In genomic region chr5:4191024-4191423, GRCh38 we compare ENCODE assay signal across 17 cellular contexts.
DNase-seq lines count a peak whose midpoint lies in the region; ATAC-seq and TF ChIP-seq lines count a peak whose summit lies in the region.
"Had no signal": no experiment of that assay in that cellular context is flagged by ENCODE, and none has a peak within 500 bp of the region (broad histone marks: within the 10 kb centered on the region; RNA-seq: fewer than 3 reads in every experiment).

No MANE protein-coding gene starts in this region.

- H3K9me2 ChIP-seq in Loucy (replicated peaks; ENCODE audit: low read depth, low read length) (no peaks in the 10 kb centered on the region), Karpas-422 (replicated peaks; ENCODE audit: insufficient read depth, low read length) (no peaks in the 10 kb centered on the region)

- H3K4me3 Mint-ChIP-seq in activated CD4-positive, alpha-beta T cell treated with anti-CD3 and anti-CD28 coated beads, Interleukin-2, amount 10 ng/mL, durations not matched to agents 24 days and 14 days, result no peak overlapping the region
- H3K4me3 Mint-ChIP-seq: activated B cell treated with CpG ODN at 0.5 μM for 24 hours; CD4-positive, CD25-positive, alpha-beta regulatory T cell; endodermal cell; nephron; T-helper 2 cell treated with Interferon-gamma antibody and Interleukin-4, amounts not matched to agents 5 μg/mL and 100 μg/mL, for 36 hours had no signal

- H4K20me1 ChIP-seq in Loucy (ENCODE audit: insufficient read depth, low read length, poor library complexity, severe bottlenecking) (no peaks in the 10 kb centered on the region), Karpas-422 (ENCODE audit: insufficient read depth, low read depth, low read length) (no peaks in the 10 kb centered on the region), osteoblast (ENCODE audit: insufficient read depth, low read length) (no peaks in the 10 kb centered on the region)

- no peak overlapping the region for H3K27ac Mint-ChIP-seq in activated CD4-positive, alpha-beta T cell treated with anti-CD3 and anti-CD28 coated beads, Interleukin-2, amount 10 ng/mL, durations not matched to agents 24 days and 14 days
- H3K27ac Mint-ChIP-seq: activated B cell treated with CpG ODN at 0.5 μM for 24 hours; CD4-positive, CD25-positive, alpha-beta regulatory T cell; endodermal cell; nephron; T-helper 2 cell treated with Interferon-gamma antibody and Interleukin-4, amounts not matched to agents 5 μg/mL and 100 μg/mL, for 36 hours had no signal

- H3K27me3 ChIP-seq in Loucy (ENCODE audit: insufficient read depth, low read length, poor library complexity, severe bottlenecking) (no peaks in the 10 kb centered on the region), Karpas-422 (ENCODE audit: low read length) (no peaks in the 10 kb centered on the region), osteoblast (ENCODE audit: insufficient read depth, low read length) (no peaks in the 10 kb centered on the region)
- H3K27me3 ChIP-seq: colonic mucosa had no signal

- H3K4me1 ChIP-seq in Loucy (ENCODE audit: insufficient read depth, low read length, poor library complexity, severe bottlenecking) (peaks cover 4% of the 10 kb centered on the region), Karpas-422 (ENCODE audit: low read length) (no peaks in the 10 kb centered on the region), osteoblast (ENCODE audit: insufficient read depth, low read length) (no peaks in the 10 kb centered on the region)
- H3K4me1 ChIP-seq: colonic mucosa had no signal

- H3K36me3 Mint-ChIP-seq in activated CD4-positive, alpha-beta T cell treated with anti-CD3 and anti-CD28 coated beads, Interleukin-2, amount 10 ng/mL, durations not matched to agents 24 days and 14 days (ENCODE audit: low read depth), result no peaks in the 10 kb centered on the region
- H3K36me3 Mint-ChIP-seq: CD4-positive, CD25-positive, alpha-beta regulatory T cell had no signal

- no peaks in the 10 kb centered on the region for H3K4me1 Mint-ChIP-seq in activated CD4-positive, alpha-beta T cell treated with anti-CD3 and anti-CD28 coated beads, Interleukin-2, amount 10 ng/mL, durations not matched to agents 24 days and 14 days
- H3K4me1 Mint-ChIP-seq: activated B cell treated with CpG ODN at 0.5 μM for 24 hours, nephron had no signal

- H3F3A ChIP-seq in Loucy (ENCODE audit: low read depth), result peaks cover 3% of the 10 kb centered on the region; the same call in 1 of the 2 replicates

- TF ChIP-seq CTCF in Loucy (conservative IDR thresholded peaks at IDR 0.05; ENCODE audit: low read length) (no peak), osteoblast (IDR thresholded peaks at IDR 0.05; ENCODE audit: extremely low read depth, low read depth, low read length) (no peak)

- H3K9ac ChIP-seq in Loucy (ENCODE audit: low read depth, low read length, poor library complexity, severe bottlenecking), result no peak overlapping the region
- H3K9ac ChIP-seq in Karpas-422 (ENCODE audit: low read length), result no peak overlapping the region

- H3K9me3 ChIP-seq in Loucy (ENCODE audit: insufficient read depth, low read depth, low read length), result no peaks in the 10 kb centered on the region
- peaks cover 6% of the 10 kb centered on the region; the same call in 1 of the 2 replicates for H3K9me3 ChIP-seq in Karpas-422 (ENCODE audit: low read length)
- H3K9me3 ChIP-seq in osteoblast (ENCODE audit: low read depth, low read length), result no peaks in the 10 kb centered on the region

- no peaks in the 10 kb centered on the region for H3K27me3 Mint-ChIP-seq in activated CD4-positive, alpha-beta T cell treated with anti-CD3 and anti-CD28 coated beads, Interleukin-2, amount 10 ng/mL, durations not matched to agents 24 days and 14 days
- H3K27me3 Mint-ChIP-seq: activated B cell treated with CpG ODN at 0.5 μM for 24 hours; CD4-positive, CD25-positive, alpha-beta regulatory T cell had no signal

- intact Hi-C loops in activated CD4-positive, alpha-beta T cell treated with anti-CD3 and anti-CD28 coated beads, Interleukin-2, amount 10 ng/mL, durations not matched to agents 24 days and 14 days (cut with micrococcal nuclease), result no loop called here
- intact Hi-C loops in sciatic nerve (cut with DNase I), result no loop called here

- H3K4me3 ChIP-seq in Loucy (ENCODE audit: low read length, poor library complexity, severe bottlenecking), result no peak overlapping the region
- no peak overlapping the region for H3K4me3 ChIP-seq in Karpas-422 (ENCODE audit: low read length)
- H3K4me3 ChIP-seq in osteoblast (ENCODE audit: insufficient read depth, low read length), result no peak overlapping the region
- H3K4me3 ChIP-seq: colonic mucosa had no signal

- DNase-seq in activated CD4-positive, alpha-beta T cell treated with anti-CD3 and anti-CD28 coated beads, Interleukin-2, amount 10 ng/mL, durations not matched to agents 24 days and 14 days, result peak; percentile 64
- no peak for DNase-seq in activated CD4-positive, alpha-beta T cell treated with anti-CD3 and anti-CD28 coated beads for 1 hour
- peak; percentile 33 for DNase-seq in NOMO-1 treated with dmso at 0.1 percent for 144 hours (lab: John Stamatoyannopoulos, UW; ENCODE audit: unreplicated experiment)
- peak; percentile 67 for DNase-seq in left kidney (ENCODE audit: low read depth, low spot score)
- no peak for DNase-seq in sciatic nerve (ENCODE audit: low spot score)
- DNase-seq in Karpas-422, result no peak
- no peak for DNase-seq in osteoblast (ENCODE audit: insufficient read length, low spot score, missing footprints)
- DNase-seq: activated B cell treated with CpG ODN at 0.5 μM for 24 hours, colonic mucosa, GDM1, NCI-H1436 treated with DMSO at 0.1 percent for 48 hours, NCI-H345 had no signal

- no peak overlapping the region for H3K4me2 ChIP-seq in Loucy (ENCODE audit: low read depth, low read length, poor library complexity, severe bottlenecking)
- no peak overlapping the region for H3K4me2 ChIP-seq in Karpas-422 (ENCODE audit: low read depth, low read length, poor library complexity, severe bottlenecking)
- H3K4me2 ChIP-seq in osteoblast (ENCODE audit: insufficient read depth, low read length), result no peak overlapping the region

- H2AFZ ChIP-seq in Loucy (ENCODE audit: low read length), result peak overlapping the region; percentile 57; the same call in 1 of the 2 replicates
- H2AFZ ChIP-seq in Karpas-422 (ENCODE audit: low read length), result no peak overlapping the region
- no peak overlapping the region for H2AFZ ChIP-seq in osteoblast (ENCODE audit: low read length)

- H3K27ac ChIP-seq in Karpas-422 (ENCODE audit: low read length) (no peak overlapping the region), osteoblast (ENCODE audit: low read depth, low read length) (no peak overlapping the region)
- H3K27ac ChIP-seq: colonic mucosa had no signal

- H3K79me2 ChIP-seq in Loucy (ENCODE audit: insufficient read depth, low read length) (no peaks in the 10 kb centered on the region), Karpas-422 (ENCODE audit: low read length) (no peaks in the 10 kb centered on the region), osteoblast (ENCODE audit: insufficient read depth, low read length) (no peaks in the 10 kb centered on the region)

- no peak for ATAC-seq in sciatic nerve

- no peaks in the 10 kb centered on the region for H3K9me3 Mint-ChIP-seq in activated CD4-positive, alpha-beta T cell treated with anti-CD3 and anti-CD28 coated beads, Interleukin-2, amount 10 ng/mL, durations not matched to agents 24 days and 14 days
- H3K9me3 Mint-ChIP-seq: activated B cell treated with CpG ODN at 0.5 μM for 24 hours; T-helper 2 cell treated with Interferon-gamma antibody and Interleukin-4, amounts not matched to agents 5 μg/mL and 100 μg/mL, for 36 hours had no signal

- H3K36me3 ChIP-seq in Loucy (ENCODE audit: insufficient read depth, low read length) (no peaks in the 10 kb centered on the region), Karpas-422 (ENCODE audit: insufficient read depth, low read length) (no peaks in the 10 kb centered on the region), osteoblast (ENCODE audit: insufficient read depth, low read length) (no peaks in the 10 kb centered on the region)
- H3K36me3 ChIP-seq: colonic mucosa had no signal

Comparison
In these comparisons a context has a peak if more than half of its experiments do, and no peak if none do; other contexts are left out.
1. DNase-seq: peak in activated CD4-positive, alpha-beta T cell treated with anti-CD3 and anti-CD28 coated beads, Interleukin-2, amount 10 ng/mL, durations not matched to agents 24 days and 14 days (single experiment), NOMO-1 treated with dmso at 0.1 percent for 144 hours (single experiment) and left kidney (single experiment); none in activated CD4-positive, alpha-beta T cell treated with anti-CD3 and anti-CD28 coated beads for 1 hour (single experiment), sciatic nerve (single experiment), Karpas-422 (single experiment) and osteoblast (single experiment).